1 cellular context compared by ENCODE assay signal in genomic region chr15:43791993-43792760, GRCh38.
TF ChIP-seq lines count a peak whose summit lies in the region.

Gene SERF2, plus strand, starts transcription at chr15:43792320. Its CDS starts 57 bp downstream, at chr15:43792377.

TF ChIP-seq in K562, 482 proteins besides CTCF, POLR2A, EP300 and RAD21 (continued from another document and continues in another):
- TF ChIP-seq AFF1 (IDR thresholded peaks at IDR 0.05; ENCODE audit: low read depth in 1 of 2, partially characterized antibody in 2 of 2), result peak in 1 of 2 experiments; percentile 57
- no peak for TF ChIP-seq ZNF133 (CRISPR knock-in tag; IDR thresholded peaks at IDR 0.05)
- no peak for TF ChIP-seq U2AF2 (optimal IDR thresholded peaks at IDR 0.05; ENCODE audit: low read depth, low read length)
- no peak for TF ChIP-seq ZNF449 (CRISPR knock-in tag; IDR thresholded peaks at IDR 0.05)
- peak; percentile 97 for TF ChIP-seq USF2 (CRISPR knock-in tag; IDR thresholded peaks at IDR 0.05)
- no peak for TF ChIP-seq PHF21A (IDR thresholded peaks at IDR 0.05; ENCODE audit: borderline replicate concordance, low read depth)
- TF ChIP-seq POLR2G (IDR thresholded peaks at IDR 0.05; ENCODE audit: low read depth, low read length), result peak; percentile 98
- TF ChIP-seq ZNF253 (CRISPR knock-in tag; conservative IDR thresholded peaks at IDR 0.05), result no peak
- TF ChIP-seq MXI1 (IDR thresholded peaks at IDR 0.05; ENCODE audit: low read depth, low read length), result peak; percentile 57; the same call in 1 of the 2 replicates
- peak; percentile 26; the same call in 1 of the 2 replicates for TF ChIP-seq TCF3 (CRISPR knock-in tag; IDR thresholded peaks at IDR 0.05)
- TF ChIP-seq TEAD1 (CRISPR knock-in tag; IDR thresholded peaks at IDR 0.05), result no peak; a peak in 1 of 4 replicates
- TF ChIP-seq ATF7 (IDR thresholded peaks at IDR 0.05), result peak; percentile 98
- TF ChIP-seq EWSR1 (IDR thresholded peaks at IDR 0.05; ENCODE audit: borderline replicate concordance, low read depth, partially characterized antibody), result no peak
- peak; percentile 97 for TF ChIP-seq MAX (CRISPR knock-in tag; IDR thresholded peaks at IDR 0.05)
- TF ChIP-seq LARP7 (IDR thresholded peaks at IDR 0.05), result 0 out of 2 replicates have a peak, but pooled peaks have one; percentile 65
- peak; percentile 53; the same call in 1 of the 2 replicates for TF ChIP-seq ZNF511 (CRISPR knock-in tag; IDR thresholded peaks at IDR 0.05)
- TF ChIP-seq ZSCAN32 (CRISPR knock-in tag; IDR thresholded peaks at IDR 0.05), result no peak
- no peak for TF ChIP-seq ZNF444 (CRISPR knock-in tag; IDR thresholded peaks at IDR 0.05)
- TF ChIP-seq GTF2F1 (IDR thresholded peaks at IDR 0.05; ENCODE audit: low read depth, low read length), result no peak
- peak; percentile 83 for TF ChIP-seq NKRF (IDR thresholded peaks at IDR 0.05; ENCODE audit: borderline replicate concordance)
- no peak; the same call in 1 of the 2 replicates for TF ChIP-seq MTA1 (IDR thresholded peaks at IDR 0.05; ENCODE audit: borderline replicate concordance)
- peak; percentile 54 for TF ChIP-seq FIP1L1 (IDR thresholded peaks at IDR 0.05; ENCODE audit: low read depth, low read length, poor library complexity, severe bottlenecking)
- TF ChIP-seq COPS2 (conservative IDR thresholded peaks at IDR 0.05), result no peak
- TF ChIP-seq GTF2B (IDR thresholded peaks at IDR 0.05; ENCODE audit: extremely low read depth, insufficient read length), result peak; percentile 56
- TF ChIP-seq PPARD (CRISPR knock-in tag; IDR thresholded peaks at IDR 0.05), result no peak
- peak; percentile 79 for TF ChIP-seq HMGN3 (IDR thresholded peaks at IDR 0.05; ENCODE audit: borderline replicate concordance, extremely low read depth, insufficient read length, low read depth, low read length)
- peak; percentile 29 to 82 (median 58) for TF ChIP-seq YY1 (IDR thresholded peaks at IDR 0.05; ENCODE audit: borderline replicate concordance in 1 of 3, control insufficient read depth in 1 of 3, extremely low read depth in 1 of 3, insufficient read depth in 3 of 3, insufficient read length in 1 of 3, insufficient replicate concordance in 2 of 3, low read depth in 1 of 3, low read length in 2 of 3)
- peak; percentile 96; the same call in 1 of the 2 replicates for TF ChIP-seq ZC3H4 (CRISPR knock-in tag; IDR thresholded peaks at IDR 0.05; ENCODE audit: borderline replicate concordance)
- TF ChIP-seq CUX1 (CRISPR knock-in tag; IDR thresholded peaks at IDR 0.05), result no peak
- TF ChIP-seq MIER1 (IDR thresholded peaks at IDR 0.05; ENCODE audit: low read depth), result no peak
- 0 out of 2 replicates have a peak, but pooled peaks have one; percentile 39 for TF ChIP-seq ZNF407 (IDR thresholded peaks at IDR 0.05; ENCODE audit: low read depth)
